In genomic region chr13:98846521-98846920, GRCh38 we compare ENCODE assay signal across 14 cellular contexts.
DNase-seq lines count a peak whose midpoint lies in the region; ATAC-seq and TF ChIP-seq lines count a peak whose summit lies in the region.
"Had no signal": no experiment of that assay in that cellular context is flagged by ENCODE, and none has a peak within 500 bp of the region (broad histone marks: within the 10 kb centered on the region; RNA-seq: fewer than 3 reads in every experiment).

No MANE protein-coding gene starts in this region.

- no peaks in the 10 kb centered on the region for H3K27me3 ChIP-seq in thymus (ENCODE audit: control insufficient read depth, insufficient read depth)
- H3K27me3 ChIP-seq in heart left ventricle: no peaks in the 10 kb centered on the region

- H3K27ac Mint-ChIP-seq in activated naive CD8-positive, alpha-beta T cell treated with anti-CD3 and anti-CD28 coated beads, Interleukin-2, amount 50 U/mL, for 24 hours: no peak overlapping the region
- H3K27ac Mint-ChIP-seq: B cell; CD14-positive monocyte; CD8-positive, alpha-beta T cell; HFFc6 had no signal

- H3K9me3 Mint-ChIP-seq in activated naive CD8-positive, alpha-beta T cell treated with anti-CD3 and anti-CD28 coated beads, Interleukin-2, amount 50 U/mL, for 24 hours: no peaks in the 10 kb centered on the region
- H3K9me3 Mint-ChIP-seq: CD14-positive monocyte; CD8-positive, alpha-beta T cell; HFFc6 had no signal

- peaks cover 14% of the 10 kb centered on the region for H3K36me3 Mint-ChIP-seq in activated naive CD8-positive, alpha-beta T cell treated with anti-CD3 and anti-CD28 coated beads, Interleukin-2, amount 50 U/mL, for 24 hours (ENCODE audit: low read depth)
- H3K36me3 Mint-ChIP-seq: CD14-positive monocyte had no signal

- H3K36me3 ChIP-seq in thymus (ENCODE audit: control insufficient read depth, insufficient read depth): peaks cover 20% of the 10 kb centered on the region
- peaks cover 0 to 91% (median 60%) of the 10 kb centered on the region in 9 donors for H3K36me3 ChIP-seq in heart left ventricle

- no peak for ATAC-seq in heart left ventricle
- ATAC-seq in activated naive CD8-positive, alpha-beta T cell treated with anti-CD3 and anti-CD28 coated beads, Interleukin-2, amount 50 U/mL, for 24 hours: no peak
- ATAC-seq: CD8-positive, alpha-beta T cell had no signal

- WGBS in thymus: 93% methylated on average over 5 of the region's 5 CpGs
- 82 to 92% (median 88%) methylated on average over 5 of the region's 5 CpGs for WGBS in heart left ventricle, 4 donors

- intact Hi-C loops in heart left ventricle (cut with DNase I): loop anchor here in 7 of 10 donors (5.0 to 10.0 kb wide), 5 partner anchors 172 to 992 kb away; no protein-coding TSS in a partner anchor

- no peaks in the 10 kb centered on the region for H3K27me3 Mint-ChIP-seq in activated naive CD8-positive, alpha-beta T cell treated with anti-CD3 and anti-CD28 coated beads, Interleukin-2, amount 50 U/mL, for 24 hours
- H3K27me3 Mint-ChIP-seq: B cell had no signal

- no peak for TF ChIP-seq POLR2A in heart left ventricle (IDR thresholded peaks at IDR 0.05)

- H3K4me1 ChIP-seq in thymus (ENCODE audit: control insufficient read depth, insufficient read depth, low read length): no peaks in the 10 kb centered on the region
- H3K4me1 ChIP-seq in heart left ventricle: peaks cover 0 to 9% (median 0%) of the 10 kb centered on the region in 12 donors

- H3K9me3 ChIP-seq in thymus (ENCODE audit: control insufficient read depth) (no peaks in the 10 kb centered on the region), heart left ventricle (no peaks in the 10 kb centered on the region)

- TF ChIP-seq CTCF in heart left ventricle (IDR thresholded peaks at IDR 0.05): no peak

- no peak overlapping the region for H3K4me3 ChIP-seq in thymus (ENCODE audit: low read length)
- no peak overlapping the region for H3K4me3 ChIP-seq in heart left ventricle

- H3K27ac ChIP-seq in thymus (ENCODE audit: low read depth) (peak overlapping the region; percentile 18), heart left ventricle (no peak overlapping the region)
- H3K27ac ChIP-seq: HL-60 had no signal

- no peak overlapping the region for H3K4me3 Mint-ChIP-seq in activated naive CD8-positive, alpha-beta T cell treated with anti-CD3 and anti-CD28 coated beads, Interleukin-2, amount 50 U/mL, for 24 hours
- H3K4me3 Mint-ChIP-seq: B cell; CD8-positive, alpha-beta T cell; HFFc6 had no signal

- H3K4me1 Mint-ChIP-seq in activated naive CD8-positive, alpha-beta T cell treated with anti-CD3 and anti-CD28 coated beads, Interleukin-2, amount 50 U/mL, for 24 hours: no peaks in the 10 kb centered on the region
- H3K4me1 Mint-ChIP-seq: CD14-positive monocyte had no signal

- in situ Hi-C loops in G401 (cut with HindIII; ENCODE audit: low sequenced_read_pairs): no loop called here

- DNase-seq in G401 (ENCODE audit: low spot score) (peak; percentile 63), NCI-H345 treated with DMSO at 0.1 percent for 48 hours (lab: John Stamatoyannopoulos, UW; ENCODE audit: unreplicated experiment) (peak; percentile 25), left kidney (ENCODE audit: low read depth, low spot score) (peak; percentile 45), heart left ventricle (no peak), NAMALWA (ENCODE audit: low spot score) (no peak)
- no peak for DNase-seq in activated naive CD8-positive, alpha-beta T cell treated with anti-CD3 and anti-CD28 coated beads, Interleukin-2, amount 50 U/mL, for 24 hours
- DNase-seq: CD8-positive, alpha-beta T cell; COR-L47; HCEC 1CT; HFFc6 had no signal

Comparison
In these comparisons a context has a peak if more than half of its experiments do, and no peak if none do; other contexts are left out.
1. DNase-seq: peak in G401 (single experiment), NCI-H345 treated with DMSO at 0.1 percent for 48 hours (single experiment) and left kidney (single experiment); none in heart left ventricle (0 of 5), NAMALWA (single experiment) and activated naive CD8-positive, alpha-beta T cell treated with anti-CD3 and anti-CD28 coated beads, Interleukin-2, amount 50 U/mL, for 24 hours (single experiment).